In genomic region chr13:107866007-107866665, GRCh38 we compare ENCODE assay signal across 9 cellular contexts.
DNase-seq lines count a peak whose midpoint lies in the region; ATAC-seq, FAIRE-seq and TF ChIP-seq lines count a peak whose summit lies in the region.
"Had no signal": no experiment of that assay in that cellular context is flagged by ENCODE, and none has a peak within 500 bp of the region (broad histone marks: within the 10 kb centered on the region; RNA-seq: fewer than 3 reads in every experiment).

No MANE protein-coding gene starts in this region.

- POLR2A ChIA-PET in activated CD4-positive, alpha-beta T cell treated with anti-CD3 and anti-CD28 coated beads, Interleukin-2, amount 10 ng/mL, durations not matched to agents 7 days and 5 days (lab: Charles Lee), result no interaction called here

- no peak overlapping the region for H3K27ac Mint-ChIP-seq in activated CD4-positive, alpha-beta T cell treated with anti-CD3 and anti-CD28 coated beads, Interleukin-2, amount 10 ng/mL, durations not matched to agents 7 days and 5 days
- H3K27ac Mint-ChIP-seq: IgD-negative memory B cell had no signal

- H3K27me3 Mint-ChIP-seq in activated CD4-positive, alpha-beta T cell treated with anti-CD3 and anti-CD28 coated beads, Interleukin-2, amount 10 ng/mL, durations not matched to agents 7 days and 5 days, result peaks cover 38% of the 10 kb centered on the region

- H3K27ac ChIP-seq in esophagus squamous epithelium, result no peak overlapping the region
- H3K27ac ChIP-seq in pancreas, result no peak overlapping the region

- WGBS in esophagus squamous epithelium, 2 donors, result 3 to 6% methylated on average over 14 to 30 of the region's 51 CpGs
- WGBS in pancreas, 2 donors, result 0 to 1% methylated on average over 40 to 51 of the region's 51 CpGs

- CTCF ChIA-PET in activated CD4-positive, alpha-beta T cell treated with anti-CD3 and anti-CD28 coated beads, Interleukin-2, amount 10 ng/mL, durations not matched to agents 7 days and 5 days (lab: Charles Lee), result no interaction called here

- H3K9ac ChIP-seq in NT2/D1 (ENCODE audit: insufficient read length, low read depth), result peak overlapping the region; percentile 42

- H3K27me3 ChIP-seq in NT2/D1 (ENCODE audit: insufficient read depth, insufficient read length), result peaks cover 57% of the 10 kb centered on the region
- H3K27me3 ChIP-seq in esophagus squamous epithelium, result peaks cover 0 to 56% (median 3%) of the 10 kb centered on the region in 4 donors
- H3K27me3 ChIP-seq in pancreas, result peaks cover 0 to 24% (median 2%) of the 10 kb centered on the region in 4 donors

- H3K4me1 Mint-ChIP-seq in activated CD4-positive, alpha-beta T cell treated with anti-CD3 and anti-CD28 coated beads, Interleukin-2, amount 10 ng/mL, durations not matched to agents 7 days and 5 days, result peaks cover 8% of the 10 kb centered on the region

- TF ChIP-seq POLR2A in esophagus squamous epithelium (IDR thresholded peaks at IDR 0.05), result no peak

- no peaks in the 10 kb centered on the region for H3K9me3 Mint-ChIP-seq in activated CD4-positive, alpha-beta T cell treated with anti-CD3 and anti-CD28 coated beads, Interleukin-2, amount 10 ng/mL, durations not matched to agents 7 days and 5 days

- H3K4me3 ChIP-seq in NT2/D1 (ENCODE audit: insufficient read length, low read depth), result peak overlapping the region; percentile 41
- peak overlapping the region; percentile 1 to 62 (median 34) for H3K4me3 ChIP-seq in esophagus squamous epithelium
- H3K4me3 ChIP-seq in pancreas, result peak overlapping the region; percentile 23 to 47 (median 34)

- no peak overlapping the region for H3K4me3 Mint-ChIP-seq in activated CD4-positive, alpha-beta T cell treated with anti-CD3 and anti-CD28 coated beads, Interleukin-2, amount 10 ng/mL, durations not matched to agents 7 days and 5 days

- H3K9me3 ChIP-seq in NT2/D1 (ENCODE audit: insufficient read depth, low read length) (no peaks in the 10 kb centered on the region), esophagus squamous epithelium (no peaks in the 10 kb centered on the region), pancreas (no peaks in the 10 kb centered on the region)

- H3K4me1 ChIP-seq in NT2/D1 (ENCODE audit: insufficient read depth, insufficient read length) (no peaks in the 10 kb centered on the region), esophagus squamous epithelium (peaks cover 0 to 24% (median 3%) of the 10 kb centered on the region in 3 donors), pancreas (peaks cover 0 to 6% (median 2%) of the 10 kb centered on the region in 3 donors)

- DNase-seq in H4 (ENCODE audit: low spot score) (peak; percentile 5), NT2/D1 (ENCODE audit: low read depth, low spot score) (no peak), esophagus squamous epithelium (lab: John Stamatoyannopoulos, UW) (no peak), pancreas (peak in 4 of 6 donors; percentile 25 to 76 (median 52))
- DNase-seq in activated CD4-positive, alpha-beta T cell treated with anti-CD3 and anti-CD28 coated beads, Interleukin-2, amount 10 ng/mL, durations not matched to agents 7 days and 5 days, result no peak

- H3K36me3 ChIP-seq in NT2/D1 (ENCODE audit: insufficient read depth, insufficient read length, low read length), result no peaks in the 10 kb centered on the region
- no peaks in the 10 kb centered on the region for H3K36me3 ChIP-seq in esophagus squamous epithelium
- no peaks in the 10 kb centered on the region for H3K36me3 ChIP-seq in pancreas

- FAIRE-seq in pancreas (lab: Jason Lieb, UNC), result no peak

- intact Hi-C loops in esophagus squamous epithelium (cut with DNase I) (no loop called here), pancreas (cut with DNase I) (loop anchor here in 1 of 3 donors (10.0 kb wide), 1 partner anchor 651 kb away; no protein-coding TSS in a partner anchor)

- H3K36me3 Mint-ChIP-seq in activated CD4-positive, alpha-beta T cell treated with anti-CD3 and anti-CD28 coated beads, Interleukin-2, amount 10 ng/mL, durations not matched to agents 7 days and 5 days (ENCODE audit: low read depth), result no peaks in the 10 kb centered on the region
- H3K36me3 Mint-ChIP-seq: IgD-negative memory B cell had no signal

- TF ChIP-seq CTCF in esophagus squamous epithelium (IDR thresholded peaks at IDR 0.05) (no peak), pancreas (IDR thresholded peaks at IDR 0.05) (no peak)

- ATAC-seq in pancreas (peak; percentile 50 to 60 (median 54)), GM21528 (IDR thresholded peaks at IDR 0.05; ENCODE audit: low FRiP score, unreplicated experiment) (no peak), HG03159 (IDR thresholded peaks at IDR 0.05; ENCODE audit: unreplicated experiment) (no peak), HG03025 (IDR thresholded peaks at IDR 0.05; ENCODE audit: low FRiP score, unreplicated experiment) (no peak)

Comparison
In these comparisons a context has a peak if more than half of its experiments do, and no peak if none do; other contexts are left out.
1. DNase-seq: peak in H4 (single experiment) and pancreas (4 of 6); none in NT2/D1 (single experiment), esophagus squamous epithelium (single experiment) and activated CD4-positive, alpha-beta T cell treated with anti-CD3 and anti-CD28 coated beads, Interleukin-2, amount 10 ng/mL, durations not matched to agents 7 days and 5 days (single experiment).
2. ATAC-seq: peak in pancreas (4 of 4); none in GM21528 (single experiment), HG03159 (single experiment) and HG03025 (single experiment).
3. Peak in every context shown above with its lines, with median percentiles within 50 percentile points of each other: H3K4me3 ChIP-seq.